8 cellular contexts compared by ENCODE assay signal in the genomic region with DNA sequence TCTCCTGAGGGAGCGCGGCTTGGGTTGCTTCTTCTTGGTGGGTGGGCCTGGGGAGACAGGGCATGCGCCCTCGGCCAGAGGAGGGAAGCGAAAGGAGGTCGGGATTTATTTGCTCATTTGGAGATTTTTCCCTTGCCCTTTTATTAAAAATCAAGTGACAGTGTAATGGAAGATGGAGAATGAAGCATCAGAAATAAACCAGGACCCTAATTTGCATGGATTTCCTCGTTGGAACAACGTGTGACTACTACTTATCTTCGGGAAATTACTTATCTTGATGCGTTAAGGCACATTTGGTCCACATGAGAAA.
A peak's percentile ranks its signal among the peaks of the same experiment; 100 is the strongest.
DNase-seq lines count a peak whose midpoint lies in the region; ATAC-seq and TF ChIP-seq lines count a peak whose summit lies in the region.

No MANE protein-coding gene starts in this region.

- no peaks in the 10 kb centered on the region for H3K9me3 ChIP-seq in WERI-Rb-1 (ENCODE audit: severe bottlenecking)

- DNase-seq in NCI-H345 treated with DMSO at 0.1 percent for 48 hours (lab: John Stamatoyannopoulos, UW; ENCODE audit: unreplicated experiment), result peak; percentile 33
- no peak for DNase-seq in NCI-H345 (lab: John Stamatoyannopoulos, UW)
- peak; percentile 66 for DNase-seq in WERI-Rb-1
- peak in 32 of 42 donors; percentile 23 to 82 (median 64) for DNase-seq in head of caudate nucleus
- DNase-seq in posterior cingulate gyrus, result peak in 8 of 10 donors; percentile 29 to 93 (median 55)
- DNase-seq in AG08395 (ENCODE audit: low spot score), result no peak
- DNase-seq in NCI-H2196 treated with DMSO at 0.1 percent for 48 hours (lab: John Stamatoyannopoulos, UW; ENCODE audit: unreplicated experiment), result no peak

- H3K27me3 ChIP-seq in WERI-Rb-1 (ENCODE audit: insufficient read depth, low read depth, severe bottlenecking), result no peaks in the 10 kb centered on the region

- TF ChIP-seq CTCF in WERI-Rb-1 (IDR thresholded peaks at IDR 0.05; ENCODE audit: low read depth, low read length), result no peak

- intact Hi-C loops in head of caudate nucleus (cut with DNase I), result loop anchor here (2.0 to 10.0 kb wide), 3 partner anchors 113 to 201 kb away; a partner anchor contains a TSS
- intact Hi-C loops in posterior cingulate gyrus (cut with DNase I), result loop anchor here (5.0 to 10.0 kb wide), 2 partner anchors 113 to 150 kb away; a partner anchor contains a TSS

- ATAC-seq in HG03439 (IDR thresholded peaks at IDR 0.05; ENCODE audit: unreplicated experiment), result no peak

- H3K36me3 ChIP-seq in WERI-Rb-1, result no peaks in the 10 kb centered on the region

- H3K4me3 ChIP-seq in WERI-Rb-1 (ENCODE audit: low read depth, low read length), result peak overlapping the region; percentile 81

- peak overlapping the region; percentile 95 for H3K27ac ChIP-seq in WERI-Rb-1

Comparison
In these comparisons a context has a peak if more than half of its experiments do, and no peak if none do; other contexts are left out.
1. DNase-seq: peak in NCI-H345 treated with DMSO at 0.1 percent for 48 hours (single experiment), WERI-Rb-1 (single experiment), head of caudate nucleus (32 of 42) and posterior cingulate gyrus (8 of 10); none in NCI-H345 (single experiment), AG08395 (single experiment) and NCI-H2196 treated with DMSO at 0.1 percent for 48 hours (single experiment).